ENCODE assay signal across 1 cellular context in the genomic region with DNA sequence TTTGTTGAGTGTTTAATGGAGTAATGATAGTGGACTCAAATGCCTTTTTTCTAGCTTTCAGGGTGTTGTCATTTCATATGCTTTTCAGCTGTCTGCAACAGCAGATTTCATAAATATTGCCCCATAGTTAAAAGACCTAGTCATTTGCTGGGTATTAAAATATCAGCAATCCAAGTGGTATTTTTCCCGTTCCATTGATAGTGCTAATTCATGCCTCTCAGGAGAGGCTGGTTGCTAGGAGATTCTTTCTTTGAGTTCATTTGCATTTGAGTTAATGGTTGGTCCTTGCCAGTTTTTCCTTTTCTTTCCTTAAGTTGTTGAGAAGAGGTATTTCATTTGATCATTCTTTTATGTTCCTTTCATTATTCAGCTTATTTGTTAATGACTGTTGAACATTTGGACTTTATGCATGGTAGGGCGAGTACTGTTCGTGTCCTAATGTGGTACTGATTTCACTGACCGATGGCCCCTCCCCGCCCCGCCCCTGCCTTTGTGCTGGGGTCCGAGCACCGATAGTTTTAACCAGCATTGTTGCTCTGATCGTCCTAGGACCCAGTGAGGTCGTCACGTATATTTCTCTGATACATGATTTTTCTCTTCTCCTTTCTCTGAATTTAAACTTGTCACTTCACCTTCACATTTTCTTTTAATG.
TF ChIP-seq lines count a peak whose summit lies in the region.

No MANE protein-coding gene starts in this region.

TF ChIP-seq in WTC11, 78 proteins besides CTCF, POLR2A, EP300 and RAD21 (continued from another document):
- no peak for TF ChIP-seq ATF6 (CRISPR knock-in tag; IDR thresholded peaks at IDR 0.05)
